Comparison of ENCODE assay signal across 8 cellular contexts in the genomic region with DNA sequence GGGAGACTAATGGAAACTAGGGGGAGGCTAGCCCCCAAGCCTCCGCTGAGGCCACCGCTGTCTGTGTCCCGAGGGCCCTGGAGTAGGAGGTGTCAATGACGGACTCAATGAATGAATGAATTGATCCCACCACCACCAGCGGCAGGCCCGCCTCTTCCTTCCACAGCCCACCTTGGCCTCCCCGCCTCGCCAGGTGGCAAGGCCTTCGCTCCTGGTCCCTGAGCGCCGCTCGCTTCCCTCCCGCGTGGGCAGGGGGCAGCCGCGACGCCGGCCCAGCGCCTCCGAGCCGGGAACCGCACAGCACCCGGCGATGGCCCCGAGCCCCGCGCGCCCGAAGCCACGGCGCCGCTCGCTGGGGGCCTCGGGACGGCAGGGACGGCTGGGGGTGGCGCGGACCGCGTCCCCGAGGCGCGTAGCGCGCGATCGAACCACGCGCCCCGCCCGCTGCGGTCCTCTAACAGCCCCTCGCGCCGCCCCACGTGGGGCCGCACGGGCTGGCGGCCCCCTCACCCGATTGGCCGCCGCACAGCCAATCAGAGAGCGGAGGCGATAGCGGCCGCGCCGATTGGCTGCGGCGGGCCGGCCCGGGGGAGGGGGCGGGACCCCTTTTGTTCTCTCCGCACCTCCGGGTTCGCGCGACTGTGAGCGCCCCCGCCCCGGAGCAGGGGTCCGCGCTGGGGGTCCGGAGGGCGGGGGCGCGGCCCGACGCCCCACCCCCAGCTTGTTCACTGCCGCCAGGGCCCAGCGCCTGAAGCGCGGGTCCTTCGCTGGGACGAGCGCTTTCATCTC. TPM values are rescaled to one million over a fixed set of nuclear protein-coding genes. Genes with fewer than 3 reads are reported as not detected.
DNase-seq lines count a peak whose midpoint lies in the region; ATAC-seq and TF ChIP-seq lines count a peak whose summit lies in the region.

No MANE protein-coding gene starts in this region.

- ATAC-seq in CD4-positive, alpha-beta T cell (ENCODE audit: poor library complexity) = peak; percentile 69
- ATAC-seq in left colon (peak; percentile 59), HG02623 (IDR thresholded peaks at IDR 0.05; ENCODE audit: unreplicated experiment) (no peak)

- no peak overlapping the region for H3K27ac Mint-ChIP-seq in CD4-positive, alpha-beta T cell

- H3K27me3 ChIP-seq in CD4-positive, alpha-beta T cell (ENCODE audit: control insufficient read depth, insufficient read depth, low read length) = peaks cover 25% of the 10 kb centered on the region
- H3K27me3 ChIP-seq in colonic mucosa = peaks cover 4% of the 10 kb centered on the region

- H3K9ac ChIP-seq in colonic mucosa (ENCODE audit: low read depth in 2 of 2, low read length in 2 of 2) = peak overlapping the region; percentile 20 to 34

- H3K4me1 ChIP-seq in colonic mucosa = peaks cover 13% of the 10 kb centered on the region

- H3K9me3 Mint-ChIP-seq in CD4-positive, alpha-beta T cell = no peaks in the 10 kb centered on the region

- no peak overlapping the region for H3K27ac ChIP-seq in CD4-positive, alpha-beta T cell (ENCODE audit: low read depth, low read length)
- H3K27ac ChIP-seq in colonic mucosa = no peak overlapping the region

- no peaks in the 10 kb centered on the region for H3K9me3 ChIP-seq in CD4-positive, alpha-beta T cell (ENCODE audit: control insufficient read depth, low read length)
- H3K9me3 ChIP-seq in colonic mucosa = no peaks in the 10 kb centered on the region

- peaks cover 28% of the 10 kb centered on the region for H3K27me3 Mint-ChIP-seq in CD4-positive, alpha-beta T cell

- no peaks in the 10 kb centered on the region for H3K36me3 Mint-ChIP-seq in CD4-positive, alpha-beta T cell (ENCODE audit: low read depth)

- H3K4me3 ChIP-seq in colonic mucosa = peak overlapping the region; percentile 48

- peak overlapping the region; percentile 77 for H3K4me3 Mint-ChIP-seq in CD4-positive, alpha-beta T cell

- peaks cover 4% of the 10 kb centered on the region for H3K4me1 Mint-ChIP-seq in CD4-positive, alpha-beta T cell (ENCODE audit: low read depth)

- intact Hi-C loops in CD4-positive, alpha-beta T cell (cut with DNase I, micrococcal nuclease) = loop anchor here (5.0 to 10.0 kb wide), 4 partner anchors 244 to 1336 kb away; partner anchors contain the start of genes CHMP6 (in 1 of the 2), EIF4A3 (in 1 of the 2), NDUFAF8 (in 1 of the 2) and TEPSIN (in 1 of the 2)
- intact Hi-C loops in colonic mucosa (cut with DNase I) (loop anchor here (5.0 kb wide), 1 partner anchor 79 kb away; no protein-coding TSS in a partner anchor), left colon (cut with DNase I, micrococcal nuclease) (loop anchor here in 1 of 2 donors (10.0 kb wide), 1 partner anchor 226 kb away; no protein-coding TSS in a partner anchor)

- CTCF ChIA-PET in CD4-positive, alpha-beta T cell (lab: Charles Lee) = no interaction called here

- DNase-seq in CD4-positive, alpha-beta T cell = peak; percentile 14 to 70 (median 48)
- peak; percentile 70 for DNase-seq in NCI-H146 treated with DMSO at 0.1 percent for 48 hours (lab: John Stamatoyannopoulos, UW; ENCODE audit: unreplicated experiment)
- peak; percentile 56 to 57 for DNase-seq in activated CD4-positive, alpha-beta T cell treated with anti-CD3 and anti-CD28 coated beads for 4 hours
- peak; percentile 62 for DNase-seq in colonic mucosa
- peak; percentile 44 to 63 for DNase-seq in left colon
- peak; percentile 59 for DNase-seq in stimulated activated CD4-positive, alpha-beta T cell treated with anti-CD3 and anti-CD28 coated beads, Interleukin-2, amount 100 ng/mL, for 4 hours (ENCODE audit: low read depth)
- DNase-seq in cortex of kidney (lab: John Stamatoyannopoulos, UW) = no peak

- H3K36me3 ChIP-seq in colonic mucosa = no peaks in the 10 kb centered on the region

- POLR2A ChIA-PET in CD4-positive, alpha-beta T cell (lab: Charles Lee) = interaction anchor here (1.0 to 1.2 kb wide), 2 partner anchors 29 to 87 kb away, joined by 3 read pairs; no protein-coding TSS in a partner anchor

- TF ChIP-seq CTCF in CD4-positive, alpha-beta T cell (IDR thresholded peaks at IDR 0.05) = no peak
- no peak for TF ChIP-seq CTCF in colonic mucosa (IDR thresholded peaks at IDR 0.05)

RNA-seq across cellular contexts. Expression of gene ACTG1, which starts 31.4 kb away (rescaled TPM):
- 1,000 to 10,000 TPM; 1,296 to 1,318 TPM for total RNA-seq in CD4-positive, alpha-beta T cell
- 1,000 to 10,000 TPM; 4,489 to 4,790 TPM for total RNA-seq in colonic mucosa
- total RNA-seq in left colon = 1,000 to 10,000 TPM; 3,767 to 4,413 TPM

RNA-seq across cellular contexts. Expression of gene FSCN2, which starts 47.0 kb away (rescaled TPM):
- 1 to 10 TPM; 1.0 to 1.1 TPM for total RNA-seq in CD4-positive, alpha-beta T cell
- 1 to 10 TPM; 1.0 to 2.2 TPM for total RNA-seq in colonic mucosa
- 1 to 10 TPM; 2.3 to 4.9 TPM for total RNA-seq in left colon
